22 cellular contexts compared by ENCODE assay signal in the genomic region with DNA sequence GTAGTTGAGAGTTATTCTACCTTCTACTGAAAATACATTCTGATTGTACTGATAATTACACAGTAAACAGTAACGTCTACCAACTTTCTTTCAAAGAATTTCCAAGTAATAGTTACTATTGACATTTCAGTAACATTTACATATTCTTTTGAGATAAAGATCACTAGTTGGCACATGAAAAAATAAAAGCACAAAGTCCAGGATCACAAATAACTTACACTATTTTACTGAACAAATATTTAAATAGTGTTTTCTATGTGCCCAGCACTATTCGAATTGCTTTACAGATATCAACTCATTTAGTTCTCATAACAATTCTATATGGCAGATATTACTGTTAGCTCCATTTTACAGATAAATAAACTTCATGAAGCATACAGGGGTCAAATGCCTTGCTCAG.
DNase-seq lines count a peak whose midpoint lies in the region; ATAC-seq, FAIRE-seq and TF ChIP-seq lines count a peak whose summit lies in the region.
"Had no signal": no experiment of that assay in that cellular context is flagged by ENCODE, and none has a peak within 500 bp of the region (broad histone marks: within the 10 kb centered on the region; RNA-seq: fewer than 3 reads in every experiment).

No MANE protein-coding gene starts in this region.

- H3K9ac ChIP-seq in liver (ENCODE audit: low read depth in 1 of 2, low read length in 2 of 2) (no peak overlapping the region), HepG2 (ENCODE audit: insufficient read depth, low read depth, low read length) (no peak overlapping the region)
- H3K9ac ChIP-seq: BLaER1 treated with 17β-estradiol and CSF1 and Interleukin-3, amounts not matched to agents 10 nM and 100 nM; GM23248 had no signal

- POLR2A ChIA-PET in HepG2 (lab: Yijun Ruan, JAX) = no interaction called here

- TF ChIP-seq EP300 in HepG2 (IDR thresholded peaks at IDR 0.05; ENCODE audit: low read depth in 2 of 2, low read length in 2 of 2) = no peak
- no peak for TF ChIP-seq EP300 in HepG2 (CRISPR knock-in tag; IDR thresholded peaks at IDR 0.05; ENCODE audit: borderline replicate concordance)

- peaks cover 0 to 7% (median 3%) of the 10 kb centered on the region in 4 donors for H3K4me1 ChIP-seq in liver (ENCODE audit: control insufficient read depth in 4 of 4, insufficient read depth in 4 of 4, low read length in 3 of 4)
- no peaks in the 10 kb centered on the region for H3K4me1 ChIP-seq in HepG2 (ENCODE audit: insufficient read depth, low read length)
- peaks cover 0 to 5% (median 0%) of the 10 kb centered on the region in 3 donors for H3K4me1 ChIP-seq in pancreas
- H3K4me1 ChIP-seq: A549; BE2C; BLaER1 treated with 17β-estradiol and CSF1 and Interleukin-3, amounts not matched to agents 10 nM and 100 nM had no signal

- TF ChIP-seq POLR2A in HepG2 (IDR thresholded peaks at IDR 0.05; ENCODE audit: insufficient read depth in 1 of 2, low read depth in 2 of 2, low read length in 2 of 2) = no peak

- intact Hi-C loops in HepG2 (cut with micrococcal nuclease; ENCODE audit: unreplicated experiment) = no loop called here
- intact Hi-C loops in pancreas (cut with DNase I) = no loop called here

- H3K9me3 ChIP-seq in liver (ENCODE audit: control insufficient read depth in 4 of 4, low read length in 3 of 4) = no peaks in the 10 kb centered on the region
- H3K9me3 ChIP-seq in HepG2 (ENCODE audit: low read length) = no peaks in the 10 kb centered on the region
- no peaks in the 10 kb centered on the region for H3K9me3 ChIP-seq in pancreas
- H3K9me3 ChIP-seq: A549; BE2C; BLaER1 treated with 17β-estradiol and CSF1 and Interleukin-3, amounts not matched to agents 10 nM and 100 nM had no signal

- TF ChIP-seq CTCF in liver (IDR thresholded peaks at IDR 0.05; ENCODE audit: low read depth, low read length, missing input control) = no peak
- TF ChIP-seq CTCF in HepG2 (CRISPR knock-in tag; IDR thresholded peaks at IDR 0.05) = no peak
- no peak for TF ChIP-seq CTCF in pancreas (IDR thresholded peaks at IDR 0.05)

- H4K20me1 ChIP-seq in HepG2 (ENCODE audit: insufficient read depth, low read length) = no peaks in the 10 kb centered on the region
- H4K20me1 ChIP-seq: BLaER1 treated with 17β-estradiol and CSF1 and Interleukin-3, amounts not matched to agents 10 nM and 100 nM had no signal

- ATAC-seq in HepG2 (no peak), pancreas (peak in 2 of 4 donors; percentile 47 to 53), GM21367 (IDR thresholded peaks at IDR 0.05; ENCODE audit: unreplicated experiment) (no peak)
- ATAC-seq: A549, HCT116 had no signal

- H3K27ac ChIP-seq in liver (ENCODE audit: low read depth in 1 of 2, low read length in 2 of 2) = no peak overlapping the region
- no peak overlapping the region for H3K27ac ChIP-seq in HepG2 (ENCODE audit: extremely low read length, insufficient read depth, low read length)
- H3K27ac ChIP-seq in pancreas = no peak overlapping the region
- H3K27ac ChIP-seq: A549; BLaER1 treated with 17β-estradiol and CSF1 and Interleukin-3, amounts not matched to agents 10 nM and 100 nM; GM23248 had no signal

- CTCF ChIA-PET in HepG2 (lab: Yijun Ruan, JAX; ENCODE audit: low intra/inter-chr PET ratio, low total read pairs) = no interaction called here

- H2AFZ ChIP-seq in HepG2 (ENCODE audit: low read length) = no peak overlapping the region
- H2AFZ ChIP-seq: GM23248 had no signal

- in situ Hi-C loops in HepG2 (cut with HindIII; ENCODE audit: extremely low pct_ligation_motif_present, low pct_unique_long_range_greater_than_20kb) = no loop called here

- no peak for DNase-seq in HepG2 (ENCODE audit: low spot score)
- DNase-seq in pancreas = no peak
- DNase-seq in NCI-H1092 (lab: John Stamatoyannopoulos, UW) = no peak
- DNase-seq: 8988T; ACHN; AML-193; BE2C; CD4-positive, alpha-beta T cell; CD8-positive, alpha-beta memory T cell; DMS53; DMS79 treated with DMSO at 0.1 percent for 48 hours; GF-D8; GM23248; H7 had no signal

- H3K4me3 ChIP-seq in liver (ENCODE audit: low read depth in 1 of 3, low read length in 3 of 3) = no peak overlapping the region
- no peak overlapping the region for H3K4me3 ChIP-seq in HepG2 (replicated peaks in 1 of 3; ENCODE audit: insufficient read depth in 1 of 3, low read depth in 2 of 3, low read length in 3 of 3)
- H3K4me3 ChIP-seq in pancreas = no peak overlapping the region
- H3K4me3 ChIP-seq: A549; BLaER1 treated with 17β-estradiol and CSF1 and Interleukin-3, amounts not matched to agents 10 nM and 100 nM; GM23248 had no signal

- WGBS in liver = 32% methylated on average over 2 of the region's 2 CpGs
- 2% methylated on average over 2 of the region's 2 CpGs for WGBS in HepG2 (ENCODE audit: low lambda C conversion rate)
- 14 to 15% methylated on average over 2 of the region's 2 CpGs for WGBS in pancreas, 2 donors

- TF ChIP-seq RAD21 in liver (IDR thresholded peaks at IDR 0.05) = no peak
- TF ChIP-seq RAD21 in HepG2 (CRISPR knock-in tag; IDR thresholded peaks at IDR 0.05) = no peak

- H3K36me3 ChIP-seq in liver (ENCODE audit: control insufficient read depth in 4 of 4, insufficient read depth in 3 of 4, low read depth in 1 of 4, low read length in 3 of 4) = no peaks in the 10 kb centered on the region
- H3K36me3 ChIP-seq in HepG2 (replicated peaks in 1 of 2; ENCODE audit: control insufficient read depth in 1 of 2, insufficient read depth in 2 of 2, low read length in 2 of 2) = no peaks in the 10 kb centered on the region
- H3K36me3 ChIP-seq in pancreas = no peaks in the 10 kb centered on the region
- H3K36me3 ChIP-seq: BE2C; BLaER1 treated with 17β-estradiol and CSF1 and Interleukin-3, amounts not matched to agents 10 nM and 100 nM had no signal

- no TSS peak for BruUV-seq in HepG2 (replicated peaks; lab: Mats Ljungman, UMichigan)

- H3K27me3 ChIP-seq in liver (ENCODE audit: control insufficient read depth in 4 of 4, insufficient read depth in 4 of 4, low read length in 3 of 4) (no peaks in the 10 kb centered on the region), HepG2 (ENCODE audit: control insufficient read depth in 1 of 2, insufficient read depth in 2 of 2, low read length in 2 of 2) (no peaks in the 10 kb centered on the region), pancreas (no peaks in the 10 kb centered on the region)
- H3K27me3 ChIP-seq: BE2C; BLaER1 treated with 17β-estradiol and CSF1 and Interleukin-3, amounts not matched to agents 10 nM and 100 nM had no signal

- H3K79me2 ChIP-seq in HepG2 (ENCODE audit: insufficient read depth, low read length) = no peaks in the 10 kb centered on the region

- H3K4me2 ChIP-seq in HepG2 (ENCODE audit: low read depth, low read length) = no peak overlapping the region
- H3K4me2 ChIP-seq: A549; BLaER1 treated with 17β-estradiol and CSF1 and Interleukin-3, amounts not matched to agents 10 nM and 100 nM had no signal

- FAIRE-seq in HepG2 (lab: Jason Lieb, UNC) (no peak), endometrium (lab: Jason Lieb, UNC) (peak; percentile 54), pancreas (lab: Jason Lieb, UNC) (peak; percentile 17)
- FAIRE-seq: A549, GM12892, H1 had no signal

TF ChIP-seq in liver, 16 proteins besides CTCF, POLR2A, EP300 and RAD21 (continues in another document):
- no peak for TF ChIP-seq RXRA (IDR thresholded peaks at IDR 0.05)
- TF ChIP-seq SP1 (IDR thresholded peaks at IDR 0.05) = peak; percentile 10
- peak; percentile 9 for TF ChIP-seq HNF4G (IDR thresholded peaks at IDR 0.05)
- TF ChIP-seq, protein P1, sequence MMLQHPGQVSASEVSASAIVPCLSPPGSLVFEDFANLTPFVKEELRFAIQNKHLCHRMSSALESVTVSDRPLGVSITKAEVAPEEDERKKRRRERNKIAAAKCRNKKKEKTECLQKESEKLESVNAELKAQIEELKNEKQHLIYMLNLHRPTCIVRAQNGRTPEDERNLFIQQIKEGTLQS (IDR thresholded peaks at IDR 0.05) = no peak
- TF ChIP-seq, protein P2, sequence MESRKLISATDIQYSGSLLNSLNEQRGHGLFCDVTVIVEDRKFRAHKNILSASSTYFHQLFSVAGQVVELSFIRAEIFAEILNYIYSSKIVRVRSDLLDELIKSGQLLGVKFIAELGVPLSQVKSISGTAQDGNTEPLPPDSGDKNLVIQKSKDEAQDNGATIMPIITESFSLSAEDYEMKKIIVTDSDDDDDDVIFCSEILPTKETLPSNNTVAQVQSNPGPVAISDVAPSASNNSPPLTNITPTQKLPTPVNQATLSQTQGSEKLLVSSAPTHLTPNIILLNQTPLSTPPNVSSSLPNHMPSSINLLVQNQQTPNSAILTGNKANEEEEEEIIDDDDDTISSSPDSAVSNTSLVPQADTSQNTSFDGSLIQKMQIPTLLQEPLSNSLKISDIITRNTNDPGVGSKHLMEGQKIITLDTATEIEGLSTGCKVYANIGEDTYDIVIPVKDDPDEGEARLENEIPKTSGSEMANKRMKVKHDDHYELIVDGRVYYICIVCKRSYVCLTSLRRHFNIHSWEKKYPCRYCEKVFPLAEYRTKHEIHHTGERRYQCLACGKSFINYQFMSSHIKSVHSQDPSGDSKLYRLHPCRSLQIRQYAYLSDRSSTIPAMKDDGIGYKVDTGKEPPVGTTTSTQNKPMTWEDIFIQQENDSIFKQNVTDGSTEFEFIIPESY (IDR thresholded peaks at IDR 0.05) = no peak

TF ChIP-seq in HepG2, 621 proteins besides CTCF, POLR2A, EP300 and RAD21 (continues in another document):
- TF ChIP-seq, protein P3, sequence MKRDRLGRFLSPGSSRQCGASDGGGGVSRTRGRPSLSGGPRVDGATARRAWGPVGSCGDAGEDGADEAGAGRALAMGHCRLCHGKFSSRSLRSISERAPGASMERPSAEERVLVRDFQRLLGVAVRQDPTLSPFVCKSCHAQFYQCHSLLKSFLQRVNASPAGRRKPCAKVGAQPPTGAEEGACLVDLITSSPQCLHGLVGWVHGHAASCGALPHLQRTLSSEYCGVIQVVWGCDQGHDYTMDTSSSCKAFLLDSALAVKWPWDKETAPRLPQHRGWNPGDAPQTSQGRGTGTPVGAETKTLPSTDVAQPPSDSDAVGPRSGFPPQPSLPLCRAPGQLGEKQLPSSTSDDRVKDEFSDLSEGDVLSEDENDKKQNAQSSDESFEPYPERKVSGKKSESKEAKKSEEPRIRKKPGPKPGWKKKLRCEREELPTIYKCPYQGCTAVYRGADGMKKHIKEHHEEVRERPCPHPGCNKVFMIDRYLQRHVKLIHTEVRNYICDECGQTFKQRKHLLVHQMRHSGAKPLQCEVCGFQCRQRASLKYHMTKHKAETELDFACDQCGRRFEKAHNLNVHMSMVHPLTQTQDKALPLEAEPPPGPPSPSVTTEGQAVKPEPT (CRISPR knock-in tag; IDR thresholded peaks at IDR 0.05; ENCODE audit: low read depth) = no peak
- TF ChIP-seq SNAI1 (CRISPR knock-in tag; IDR thresholded peaks at IDR 0.05; ENCODE audit: borderline replicate concordance) (no peak), EHMT2 (IDR thresholded peaks at IDR 0.05; ENCODE audit: borderline replicate concordance, low read depth, low read length) (no peak), BHLHE40 (IDR thresholded peaks at IDR 0.05; ENCODE audit: low read length) (no peak), ATRX (CRISPR knock-in tag; IDR thresholded peaks at IDR 0.05; ENCODE audit: borderline replicate concordance) (no peak), SPEN (CRISPR knock-in tag; IDR thresholded peaks at IDR 0.05; ENCODE audit: low read depth) (no peak), ZNF253 (CRISPR knock-in tag; IDR thresholded peaks at IDR 0.05; ENCODE audit: borderline replicate concordance) (no peak), HNRNPL (IDR thresholded peaks at IDR 0.05; ENCODE audit: low read depth, low read length) (no peak), ELF1 (CRISPR knock-in tag; IDR thresholded peaks at IDR 0.05) (no peak)
